Comparison of ENCODE assay signal across 1 cellular context in the genomic region with DNA sequence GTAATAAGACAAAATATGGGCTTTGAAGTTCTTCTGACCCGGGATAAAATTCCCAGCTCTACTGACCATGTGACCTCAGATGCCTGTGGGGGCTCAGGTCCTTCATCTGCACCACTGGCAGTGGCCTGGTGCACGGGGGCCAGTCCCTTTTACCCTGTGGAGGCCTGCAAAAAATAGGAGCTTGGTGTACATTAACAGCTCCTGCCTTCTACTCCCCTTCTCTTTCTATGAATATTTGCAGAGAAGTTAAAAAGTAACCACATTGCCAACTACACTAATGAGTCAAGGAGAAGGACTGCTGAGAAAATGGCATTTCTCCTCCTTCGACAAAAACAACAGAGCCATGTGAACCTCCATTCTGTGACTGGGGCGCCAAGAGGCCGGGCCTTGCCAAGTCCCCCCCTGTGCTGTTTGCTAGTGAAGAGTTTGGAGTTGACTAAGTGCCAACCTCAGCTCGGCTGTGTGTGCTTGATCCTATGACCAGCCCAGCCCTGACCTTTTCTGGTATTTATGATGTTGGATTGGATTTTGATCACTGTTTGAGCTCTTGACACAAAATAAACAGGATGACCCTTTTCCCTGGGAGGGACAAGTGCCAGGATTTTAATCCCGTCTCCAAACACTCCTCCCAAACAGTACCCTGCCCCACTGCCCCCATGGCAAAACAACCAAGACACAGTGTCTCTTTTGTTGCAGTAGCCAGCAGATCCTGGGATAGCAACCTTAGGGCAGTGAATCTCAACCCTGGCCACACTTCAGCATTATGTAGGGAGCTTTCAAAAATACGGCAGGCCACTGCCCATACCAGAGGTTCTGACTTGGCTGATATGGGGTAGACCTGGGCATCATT.
TF ChIP-seq lines count a peak whose summit lies in the region.

No MANE protein-coding gene starts in this region.

TF ChIP-seq in H1, 55 proteins besides CTCF, POLR2A, EP300 and RAD21 (continued from another document):
- TF ChIP-seq ATF2 (IDR thresholded peaks at IDR 0.05; ENCODE audit: low read length) = no peak
- TF ChIP-seq BCL11A (IDR thresholded peaks at IDR 0.05; ENCODE audit: low read depth in 2 of 2, low read length in 2 of 2) = no peak
- TF ChIP-seq SRF (IDR thresholded peaks at IDR 0.05; ENCODE audit: low read depth, low read length) = no peak
